11 cellular contexts compared by ENCODE assay signal in genomic region chr4:86592553-86593249, GRCh38. TPM values are rescaled to one million over a fixed set of nuclear protein-coding genes. Genes with fewer than 3 reads are reported as not detected.
A peak's percentile ranks its signal among the peaks of the same experiment; 100 is the strongest.
DNase-seq lines count a peak whose midpoint lies in the region; ATAC-seq and TF ChIP-seq lines count a peak whose summit lies in the region.
"Had no signal": no experiment of that assay in that cellular context is flagged by ENCODE, and none has a peak within 500 bp of the region (broad histone marks: within the 10 kb centered on the region; RNA-seq: fewer than 3 reads in every experiment).

No MANE protein-coding gene starts in this region.

- H3K9me3 ChIP-seq in adipocyte (ENCODE audit: control insufficient read depth, low read length) (no peaks in the 10 kb centered on the region), thoracic aorta (no peaks in the 10 kb centered on the region)
- H3K9me3 ChIP-seq: mucosa of descending colon, Peyer's patch had no signal

- H3K4me3 ChIP-seq in adipocyte (ENCODE audit: low read length) (peak overlapping the region; percentile 99), iPS-11a (ENCODE audit: low read depth, low read length) (peak overlapping the region; percentile 60), thoracic aorta (no peak overlapping the region)
- H3K4me3 ChIP-seq: mucosa of descending colon had no signal

- no peak for TF ChIP-seq CTCF in thoracic aorta (IDR thresholded peaks at IDR 0.05)

- H3K27ac ChIP-seq in thoracic aorta, result peak overlapping the region; percentile 67

- H3K4me1 ChIP-seq in adipocyte (ENCODE audit: control insufficient read depth, insufficient read depth, low read length), result peaks cover 28% of the 10 kb centered on the region
- peaks cover 5 to 29% of the 10 kb centered on the region in 2 donors for H3K4me1 ChIP-seq in thoracic aorta (ENCODE audit: control insufficient read depth in 1 of 2, low read depth in 2 of 2)

- ATAC-seq in thoracic aorta (ENCODE audit: insufficient number of reproducible peaks, low FRiP score, low read depth), result no peak
- ATAC-seq: mucosa of descending colon had no signal

- H3K9ac ChIP-seq in adipocyte (ENCODE audit: low read length), result no peak overlapping the region

- no peaks in the 10 kb centered on the region for H3K36me3 ChIP-seq in adipocyte (ENCODE audit: control insufficient read depth, insufficient read depth, low read length, severe bottlenecking)
- no peaks in the 10 kb centered on the region for H3K36me3 ChIP-seq in thoracic aorta
- H3K36me3 ChIP-seq: Peyer's patch had no signal

- peak; percentile 9 for DNase-seq in HS-27A (ENCODE audit: low read depth)
- DNase-seq in adipocyte (ENCODE audit: low read depth), result peak; percentile 39
- DNase-seq in thoracic aorta (ENCODE audit: low spot score), result no peak
- DNase-seq in activated T-cell treated with anti-CD3 and anti-CD28 coated beads, Interleukin-2, amount 50 U/mL, for 1 hour, result no peak
- DNase-seq in RKO (ENCODE audit: low spot score), result no peak
- no peak for DNase-seq in activated CD4-positive, alpha-beta T cell treated with anti-CD3 and anti-CD28 coated beads for 48 hours
- DNase-seq: activated CD4-positive, alpha-beta memory T cell treated with anti-CD3 and anti-CD28 coated beads for 36 hours; cerebellar nuclear complex; mucosa of descending colon; Peyer's patch had no signal

- no peaks in the 10 kb centered on the region for H3K27me3 ChIP-seq in adipocyte (replicated peaks; ENCODE audit: control insufficient read depth, insufficient read depth, low read length)
- no peaks in the 10 kb centered on the region for H3K27me3 ChIP-seq in thoracic aorta (replicated peaks; ENCODE audit: insufficient read depth)
- H3K27me3 ChIP-seq: Peyer's patch had no signal

RNA-seq across cellular contexts. Expression of gene PTPN13, which starts 1.4 kb away (rescaled TPM):
- 10 to 100 TPM; 18.6 to 36.4 TPM for total RNA-seq in thoracic aorta

Comparison
In these comparisons a context has a peak if more than half of its experiments do, and no peak if none do; other contexts are left out.
1. DNase-seq: peak in HS-27A (single experiment) and adipocyte (single experiment); none in thoracic aorta (single experiment), activated T-cell treated with anti-CD3 and anti-CD28 coated beads, Interleukin-2, amount 50 U/mL, for 1 hour (single experiment), RKO (single experiment) and activated CD4-positive, alpha-beta T cell treated with anti-CD3 and anti-CD28 coated beads for 48 hours (single experiment).